ENCODE assay signal across 14 cellular contexts in genomic region chr15:76217029-76217866, GRCh38.
DNase-seq lines count a peak whose midpoint lies in the region; ATAC-seq and TF ChIP-seq lines count a peak whose summit lies in the region.
"Had no signal": no experiment of that assay in that cellular context is flagged by ENCODE, and none has a peak within 500 bp of the region (broad histone marks: within the 10 kb centered on the region; RNA-seq: fewer than 3 reads in every experiment).

No MANE protein-coding gene starts in this region.

- WGBS in esophagus muscularis mucosa = 72% methylated on average over 6 of the region's 6 CpGs
- 71% methylated on average over 6 of the region's 6 CpGs for WGBS in aorta, 2 donors

- TF ChIP-seq POLR2A in esophagus muscularis mucosa (IDR thresholded peaks at IDR 0.05; ENCODE audit: low read depth) = no peak

- peaks cover 24% of the 10 kb centered on the region for H3K36me3 Mint-ChIP-seq in progenitor cell of endocrine pancreas (ENCODE audit: insufficient read depth)

- H3K27me3 ChIP-seq in Panc1 (ENCODE audit: control insufficient read depth, insufficient read depth, low read length) (no peaks in the 10 kb centered on the region), esophagus muscularis mucosa (no peaks in the 10 kb centered on the region), aorta (ENCODE audit: control insufficient read depth in 1 of 2, insufficient read depth in 2 of 2, low read length in 1 of 2) (no peaks in the 10 kb centered on the region), MG63 (no peaks in the 10 kb centered on the region)

- TF ChIP-seq EP300 in esophagus muscularis mucosa (IDR thresholded peaks at IDR 0.05) = no peak

- TF ChIP-seq CTCF in Panc1 (IDR thresholded peaks at IDR 0.05) (no peak), esophagus muscularis mucosa (IDR thresholded peaks at IDR 0.05) (no peak), progenitor cell of endocrine pancreas (IDR thresholded peaks at IDR 0.05; ENCODE audit: unreplicated experiment) (no peak)

- H3K36me3 ChIP-seq in Panc1 (ENCODE audit: control insufficient read depth, insufficient read depth, low read length) = no peaks in the 10 kb centered on the region
- peaks cover 0 to 49% (median 42%) of the 10 kb centered on the region in 4 donors for H3K36me3 ChIP-seq in esophagus muscularis mucosa
- peaks cover 0 to 4% of the 10 kb centered on the region in 2 donors for H3K36me3 ChIP-seq in aorta (ENCODE audit: control insufficient read depth in 1 of 2, insufficient read depth in 2 of 2, low read length in 1 of 2)
- peaks cover 55% of the 10 kb centered on the region for H3K36me3 ChIP-seq in MG63

- H3K9me3 ChIP-seq in Panc1 (ENCODE audit: control insufficient read depth, insufficient read depth, low read depth, low read length) = peaks cover 6% of the 10 kb centered on the region; the same call in 1 of the 2 replicates
- no peaks in the 10 kb centered on the region for H3K9me3 ChIP-seq in esophagus muscularis mucosa
- no peaks in the 10 kb centered on the region for H3K9me3 ChIP-seq in aorta (ENCODE audit: control insufficient read depth, low read length)
- H3K9me3 ChIP-seq in MG63 = no peaks in the 10 kb centered on the region
- H3K9me3 ChIP-seq: HAP-1 had no signal

- H3K4me3 ChIP-seq in Panc1 (ENCODE audit: low read depth in 2 of 2, low read length in 2 of 2) (no peak overlapping the region), esophagus muscularis mucosa (no peak overlapping the region), aorta (ENCODE audit: low read length in 2 of 2) (no peak overlapping the region), MG63 (no peak overlapping the region)
- H3K4me3 ChIP-seq: HAP-1 had no signal

- CTCF ChIA-PET in Panc1 (lab: Charles Lee) = interaction anchor here (0.6 kb wide), 1 partner anchor 46 kb away, joined by 3 read pairs; no protein-coding TSS in a partner anchor

- POLR2A ChIA-PET in Panc1 (lab: Charles Lee) = interaction anchor here (0.7 kb wide), 1 partner anchor 765 kb away, joined by 3 read pairs; the partner anchor contains the start of gene SIN3A

- H3K4me1 Mint-ChIP-seq in progenitor cell of endocrine pancreas (ENCODE audit: low read depth) = peaks cover 4% of the 10 kb centered on the region
- H3K4me1 Mint-ChIP-seq: activated naive CD8-positive, alpha-beta T cell treated with anti-CD3 and anti-CD28 coated beads for 36 hours had no signal

- ATAC-seq in Panc1 (peak; percentile 68; the same call in 1 of the 2 replicates), aorta (ENCODE audit: low FRiP score) (no peak)
- ATAC-seq: right cardiac atrium had no signal

- intact Hi-C loops in Panc1 (cut with micrococcal nuclease; ENCODE audit: unreplicated experiment) = no loop called here
- intact Hi-C loops in esophagus muscularis mucosa (cut with DNase I) = no loop called here
- intact Hi-C loops in aorta (cut with DNase I) = no loop called here

- H3K9me3 Mint-ChIP-seq in progenitor cell of endocrine pancreas (ENCODE audit: low read depth) = peaks cover 5% of the 10 kb centered on the region

- no peak overlapping the region for H3K27ac ChIP-seq in Panc1 (ENCODE audit: low read length)
- H3K27ac ChIP-seq in esophagus muscularis mucosa (replicated peaks in 1 of 4) = no peak overlapping the region
- no peak overlapping the region for H3K27ac ChIP-seq in aorta (ENCODE audit: low read depth in 1 of 2, low read length in 2 of 2)

- no peaks in the 10 kb centered on the region for H3K27me3 Mint-ChIP-seq in progenitor cell of endocrine pancreas
- H3K27me3 Mint-ChIP-seq: activated naive CD8-positive, alpha-beta T cell treated with anti-CD3 and anti-CD28 coated beads for 36 hours had no signal

- H3K4me3 Mint-ChIP-seq in progenitor cell of endocrine pancreas (ENCODE audit: low read depth) = no peak overlapping the region
- H3K4me3 Mint-ChIP-seq: activated naive CD8-positive, alpha-beta T cell treated with anti-CD3 and anti-CD28 coated beads for 36 hours had no signal

- no TSS peak for BruUV-seq in Panc1 (replicated peaks; lab: Mats Ljungman, UMichigan)

- DNase-seq in ELF-1 (ENCODE audit: low read depth, low spot score) (peak; percentile 18), Panc1 (ENCODE audit: low read depth, low spot score) (no peak), esophagus muscularis mucosa (ENCODE audit: extremely low spot score) (peak; percentile 60), progenitor cell of endocrine pancreas (ENCODE audit: low spot score, unreplicated experiment) (no peak), aorta (no peak), AG08395 (ENCODE audit: low spot score) (no peak), MG63 (no peak), anterior cingulate cortex (lab: John Stamatoyannopoulos, UW) (no peak)
- DNase-seq: activated naive CD8-positive, alpha-beta T cell treated with anti-CD3 and anti-CD28 coated beads for 36 hours; effector CD8-positive, alpha-beta T cell; KBM-7; right cardiac atrium; substantia nigra had no signal

- peak overlapping the region; percentile 1 for H3K27ac Mint-ChIP-seq in progenitor cell of endocrine pancreas
- H3K27ac Mint-ChIP-seq: activated naive CD8-positive, alpha-beta T cell treated with anti-CD3 and anti-CD28 coated beads for 36 hours had no signal

- H3K4me1 ChIP-seq in Panc1 (ENCODE audit: control insufficient read depth, insufficient read depth, low read length) = peaks cover 11% of the 10 kb centered on the region
- H3K4me1 ChIP-seq in esophagus muscularis mucosa = peaks cover 0 to 14% (median 11%) of the 10 kb centered on the region in 4 donors
- H3K4me1 ChIP-seq in aorta (ENCODE audit: control insufficient read depth in 1 of 2, insufficient read depth in 2 of 2, low read length in 2 of 2) = no peaks in the 10 kb centered on the region
- H3K4me1 ChIP-seq: HAP-1 had no signal

- in situ Hi-C loops in Panc1 (cut with HindIII; ENCODE audit: low pct_unique_long_range_greater_than_20kb, low sequenced_read_pairs) = no loop called here

Comparison
In these comparisons a context has a peak if more than half of its experiments do, and no peak if none do; other contexts are left out.
1. DNase-seq: peak in ELF-1 (single experiment) and esophagus muscularis mucosa (single experiment); none in Panc1 (single experiment), progenitor cell of endocrine pancreas (single experiment), aorta (0 of 2), AG08395 (single experiment), MG63 (single experiment) and anterior cingulate cortex (0 of 58).